ENCODE assay signal across 37 cellular contexts in the genomic region with DNA sequence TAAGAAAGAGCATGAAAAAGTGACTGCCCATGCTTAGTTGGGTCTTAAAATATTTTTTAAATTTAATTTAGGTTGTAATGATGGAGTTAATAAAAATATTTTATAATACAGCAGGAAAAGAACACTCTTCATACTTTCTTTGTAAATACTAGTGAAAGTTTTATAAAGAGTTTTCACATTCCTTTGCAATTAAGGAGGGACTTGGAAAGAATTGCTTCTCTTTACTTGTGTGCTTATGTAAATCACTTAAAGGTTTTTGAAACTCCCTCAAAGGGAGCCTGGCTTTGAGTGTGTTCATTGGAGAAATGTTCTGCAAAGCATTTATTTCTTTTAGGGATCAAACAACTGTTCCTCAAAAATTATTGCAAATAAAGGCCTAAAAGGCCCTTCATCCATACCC. TPM values are rescaled to one million over a fixed set of nuclear protein-coding genes. Genes with fewer than 3 reads are reported as not detected.
"Had no signal": no experiment of that assay in that cellular context is flagged by ENCODE, and none has a peak within 500 bp of the region (broad histone marks: within the 10 kb centered on the region; RNA-seq: fewer than 3 reads in every experiment).

No MANE protein-coding gene starts in this region.

- H3K36me3 ChIP-seq: MG63 had no signal

- H3K4me3 ChIP-seq: MG63 had no signal

- H3K4me2 ChIP-seq: KMS-11 had no signal

- DNase-seq: Karpas-422, Kasumi-1, MG63, MM.1S, MV-4-11, NCI-H1048, NCI-H1092, NCI-H1092 treated with DMSO at 0.1 percent for 48 hours, NCI-H1105, NCI-H1105 treated with DMSO at 0.1 percent for 48 hours, NCI-H1417, NCI-H1417 treated with DMSO at 0.1 percent for 48 hours, NCI-H1436, NCI-H1436 treated with DMSO at 0.1 percent for 48 hours, NCI-H146, NCI-H1694, NCI-H1694 treated with DMSO at 0.1 percent for 48 hours, NCI-H187, NCI-H187 treated with DMSO at 0.1 percent for 48 hours, NCI-H1930, NCI-H2029, NCI-H2029 treated with DMSO at 0.1 percent for 48 hours, NCI-H2081, NCI-H2081 treated with DMSO at 0.1 percent for 48 hours, NCI-H2107, NCI-H2171, NCI-H2171 treated with DMSO at 0.1 percent for 48 hours, NCI-H2227 treated with DMSO at 0.1 percent for 48 hours, NCI-H226, NCI-H345, NCI-H446, NCI-H446 treated with DMSO at 0.1 percent for 48 hours, NCI-H510A had no signal

- H3K27me3 ChIP-seq: MG63 had no signal

- H3K9ac ChIP-seq: KMS-11 had no signal

- H3K9me3 ChIP-seq: MG63 had no signal

- H3K27ac ChIP-seq: KMS-11 had no signal

RNA-seq across cellular contexts. Expression of a gene that starts 11.6 kb away (rescaled TPM):
- total RNA-seq: LHCN-M2, MCF 10A, NCI-H460 had no signal
